Comparison of ENCODE assay signal across 15 cellular contexts in the genomic region with DNA sequence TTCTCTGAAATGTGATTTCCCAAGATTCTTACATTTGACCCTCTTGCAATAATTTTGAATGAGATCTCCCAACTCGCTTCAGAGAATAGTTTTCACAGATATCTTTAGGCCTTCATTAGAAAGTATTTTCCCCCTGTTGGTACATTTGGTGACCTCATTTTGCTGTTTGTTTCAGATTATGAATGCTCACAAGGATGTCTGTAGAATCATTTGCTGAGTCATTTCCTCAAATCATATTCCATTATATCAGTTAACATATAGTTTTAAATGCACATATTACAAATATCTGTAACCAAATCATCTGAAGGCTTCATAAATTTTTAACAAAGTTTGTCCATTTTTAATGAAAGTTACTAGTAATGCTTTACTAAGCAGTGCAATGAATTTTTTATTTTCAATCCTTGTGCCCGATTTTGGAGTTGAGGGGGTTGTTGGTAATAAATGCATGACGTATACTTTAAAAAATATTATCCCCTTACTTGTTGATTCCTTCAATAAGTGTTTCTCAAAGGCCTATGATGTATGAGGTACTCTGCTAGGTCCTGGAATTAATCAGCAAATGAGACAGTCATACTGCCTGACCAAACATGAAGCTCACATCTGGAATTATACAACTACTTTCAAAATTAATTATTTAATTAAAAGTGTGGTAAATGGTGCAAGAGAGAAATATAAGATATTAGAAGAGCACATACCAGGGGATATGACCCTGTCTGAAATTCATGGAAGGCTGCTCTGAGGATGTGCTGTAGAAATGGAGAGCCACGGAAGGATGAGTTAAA.
DNase-seq lines count a peak whose midpoint lies in the region; ATAC-seq and TF ChIP-seq lines count a peak whose summit lies in the region.
"Had no signal": no experiment of that assay in that cellular context is flagged by ENCODE, and none has a peak within 500 bp of the region (broad histone marks: within the 10 kb centered on the region; RNA-seq: fewer than 3 reads in every experiment).

No MANE protein-coding gene starts in this region.

- no peaks in the 10 kb centered on the region; the same call in 1 of the 2 replicates for H3K27me3 ChIP-seq in IMR-90 (ENCODE audit: control insufficient read depth, insufficient read depth, low read length)

- BruUV-seq in IMR-90 (replicated peaks; lab: Mats Ljungman, UMichigan): no TSS peak

- no peak for TF ChIP-seq RAD21 in IMR-90 (IDR thresholded peaks at IDR 0.05; ENCODE audit: low read length)

- CTCF ChIA-PET in IMR-90 (lab: Yijun Ruan, JAX): no interaction called here

- H3K27ac Mint-ChIP-seq in activated T-helper 2 cell treated with anti-CD3 and anti-CD28 coated beads, Interferon-gamma antibody, Interleukin-2, Interleukin-4, amounts not matched to agents 10 μg/mL and 5 μg/mL and 100 μg/mL, durations not matched to agents 14 hours and 24 hours and 36 hours: peak overlapping the region; percentile 62

- no peak overlapping the region for H3K56ac ChIP-seq in IMR-90 (ENCODE audit: extremely low read depth, insufficient read depth, low read length)

- no peak overlapping the region for H3K4me2 ChIP-seq in IMR-90 (ENCODE audit: low read depth, low read length)

- no peak overlapping the region for H3K23ac ChIP-seq in IMR-90 (ENCODE audit: low read depth, low read length)

- no peak overlapping the region for H3K4ac ChIP-seq in IMR-90 (ENCODE audit: low read depth, low read length)

- H3K9ac ChIP-seq in IMR-90 (ENCODE audit: low read depth, low read length): no peak overlapping the region

- peaks cover 9% of the 10 kb centered on the region for H3K9me3 Mint-ChIP-seq in activated T-helper 2 cell treated with anti-CD3 and anti-CD28 coated beads, Interferon-gamma antibody, Interleukin-2, Interleukin-4, amounts not matched to agents 10 μg/mL and 5 μg/mL and 100 μg/mL, durations not matched to agents 14 hours and 24 hours and 36 hours

- POLR2A ChIA-PET in IMR-90 (lab: Charles Lee; ENCODE audit: unreplicated experiment): no interaction called here

- in situ Hi-C loops in IMR-90 (cut with MboI; ENCODE audit: low sequenced_read_pairs): no loop called here

- peak overlapping the region; percentile 9 for H3K4me3 Mint-ChIP-seq in activated T-helper 2 cell treated with anti-CD3 and anti-CD28 coated beads, Interferon-gamma antibody, Interleukin-2, Interleukin-4, amounts not matched to agents 10 μg/mL and 5 μg/mL and 100 μg/mL, durations not matched to agents 14 hours and 24 hours and 36 hours (ENCODE audit: low read depth)

- dilution Hi-C loops in IMR-90 (cut with HindIII; ENCODE audit: low sequenced_read_pairs, unreplicated experiment): no loop called here

- H4K91ac ChIP-seq in IMR-90 (ENCODE audit: insufficient read depth, low read depth, low read length): no peak overlapping the region

- no peak overlapping the region for H3K4me3 ChIP-seq in IMR-90 (ENCODE audit: insufficient read depth, low read depth, low read length)
- H3K4me3 ChIP-seq: esophagus squamous epithelium, thoracic aorta had no signal

- TF ChIP-seq CTCF in IMR-90 (conservative IDR thresholded peaks at IDR 0.05; ENCODE audit: low read depth, low read length): no peak

- no peak overlapping the region for H2BK15ac ChIP-seq in IMR-90 (ENCODE audit: low read depth, low read length)

- H3K27ac ChIP-seq in IMR-90 (ENCODE audit: insufficient read depth, low read length): no peak overlapping the region
- H3K27ac ChIP-seq: esophagus squamous epithelium, thoracic aorta had no signal

- no peak overlapping the region; the same call in 1 of the 2 replicates for H2BK20ac ChIP-seq in IMR-90 (ENCODE audit: low read depth, low read length)

- H3K9me3 ChIP-seq in IMR-90 (ENCODE audit: control insufficient read depth, insufficient read depth, low read length): no peaks in the 10 kb centered on the region
- H3K9me3 ChIP-seq: esophagus squamous epithelium, thoracic aorta had no signal

- no peak overlapping the region for H2AFZ ChIP-seq in IMR-90 (replicated peaks; ENCODE audit: low read length, poor library complexity)

- H3K14ac ChIP-seq in IMR-90 (replicated peaks; ENCODE audit: low read depth, low read length): no peak overlapping the region

- H3K9me1 ChIP-seq in IMR-90 (ENCODE audit: insufficient read depth, low read length): no peaks in the 10 kb centered on the region

- H3K4me1 Mint-ChIP-seq in activated T-helper 2 cell treated with anti-CD3 and anti-CD28 coated beads, Interferon-gamma antibody, Interleukin-2, Interleukin-4, amounts not matched to agents 10 μg/mL and 5 μg/mL and 100 μg/mL, durations not matched to agents 14 hours and 24 hours and 36 hours (ENCODE audit: low read depth): peaks cover 40% of the 10 kb centered on the region

- H3K18ac ChIP-seq in IMR-90 (ENCODE audit: low read depth, low read length): peak overlapping the region; percentile 47; the same call in 1 of the 2 replicates

- no peaks in the 10 kb centered on the region for H3K79me1 ChIP-seq in IMR-90 (ENCODE audit: low read depth in 1 of 2, low read length in 2 of 2)

- H2AK5ac ChIP-seq in IMR-90 (ENCODE audit: low read depth, low read length): no peak overlapping the region

- peaks cover 12% of the 10 kb centered on the region for H3K36me3 Mint-ChIP-seq in activated T-helper 2 cell treated with anti-CD3 and anti-CD28 coated beads, Interferon-gamma antibody, Interleukin-2, Interleukin-4, amounts not matched to agents 10 μg/mL and 5 μg/mL and 100 μg/mL, durations not matched to agents 14 hours and 24 hours and 36 hours (ENCODE audit: low read depth)

- intact Hi-C loops in IMR-90 (cut with micrococcal nuclease): no loop called here
- intact Hi-C loops in activated T-helper 2 cell treated with anti-CD3 and anti-CD28 coated beads, Interferon-gamma antibody, Interleukin-2, Interleukin-4, amounts not matched to agents 10 μg/mL and 5 μg/mL and 100 μg/mL, durations not matched to agents 14 hours and 24 hours and 36 hours (cut with micrococcal nuclease): loop anchor here (5.0 to 10.0 kb wide), 3 partner anchors 74 to 369 kb away; no protein-coding TSS in a partner anchor

- no peak overlapping the region; a peak in 1 of 4 replicates for H4K8ac ChIP-seq in IMR-90 (ENCODE audit: low read depth in 2 of 2, low read length in 2 of 2)

- peak; percentile 58 for DNase-seq in EH (ENCODE audit: low read depth)
- DNase-seq in IMR-90: peak; percentile 67
- DNase-seq in activated T-helper 2 cell treated with anti-CD3 and anti-CD28 coated beads, Interferon-gamma antibody, Interleukin-2, Interleukin-4, amounts not matched to agents 10 μg/mL and 5 μg/mL and 100 μg/mL, durations not matched to agents 14 hours and 24 hours and 36 hours (ENCODE audit: low spot score): no peak
- DNase-seq in glomerular endothelial cell (ENCODE audit: extremely low read depth, low read depth, low spot score): peak; percentile 45
- DNase-seq in NCI-H2227 treated with DMSO at 0.1 percent for 48 hours (lab: John Stamatoyannopoulos, UW): no peak
- no peak for DNase-seq in NCI-H2081 treated with DMSO at 0.1 percent for 48 hours (lab: John Stamatoyannopoulos, UW)
- no peak for DNase-seq in central memory CD4-positive, alpha-beta T cell
- DNase-seq: activated CD4-positive, alpha-beta T cell treated with anti-CD3 and anti-CD28 coated beads, Interleukin-2, amount 50 U/mL, for 48 hours; aorta; esophagus squamous epithelium; NCI-H510A; SIG-M5; stimulated activated CD4-positive, alpha-beta T cell treated with anti-CD3 and anti-CD28 coated beads, Interleukin-4, amount 100 ng/mL, for 1 hour had no signal

- no peak overlapping the region for H2BK120ac ChIP-seq in IMR-90 (ENCODE audit: low read depth, low read length)

- H4K20me1 ChIP-seq in IMR-90 (ENCODE audit: insufficient read depth, low read length): no peaks in the 10 kb centered on the region

- no peak for TF ChIP-seq POLR2A in IMR-90 (IDR thresholded peaks at IDR 0.05; ENCODE audit: low read depth, low read length)

- no CpG with 5 or more reads among the region's 4 CpGs for WGBS in IMR-90 (ENCODE audit: extremely low coverage in 2 of 2, insufficient read length in 1 of 2), 2 experiments

- ATAC-seq in IMR-90 (ENCODE audit: low read depth) (no peak), GM21529 (IDR thresholded peaks at IDR 0.05; ENCODE audit: unreplicated experiment) (no peak)

- no peak overlapping the region for H2BK5ac ChIP-seq in IMR-90 (ENCODE audit: low read depth, low read length, poor library complexity, severe bottlenecking)

- no peaks in the 10 kb centered on the region for H3K27me3 Mint-ChIP-seq in activated T-helper 2 cell treated with anti-CD3 and anti-CD28 coated beads, Interferon-gamma antibody, Interleukin-2, Interleukin-4, amounts not matched to agents 10 μg/mL and 5 μg/mL and 100 μg/mL, durations not matched to agents 14 hours and 24 hours and 36 hours (ENCODE audit: low read depth)

- H2AK9ac ChIP-seq in IMR-90 (replicated peaks; ENCODE audit: low read depth, low read length, poor library complexity): no peak overlapping the region

- no peak overlapping the region for H4K5ac ChIP-seq in IMR-90 (ENCODE audit: low read depth, low read length)

- no peaks in the 10 kb centered on the region for H3K36me3 ChIP-seq in IMR-90 (ENCODE audit: control insufficient read depth, insufficient read depth, low read length)
- H3K36me3 ChIP-seq: esophagus squamous epithelium, thoracic aorta had no signal

- peaks cover 8% of the 10 kb centered on the region for H3K4me1 ChIP-seq in IMR-90 (ENCODE audit: control insufficient read depth, insufficient read depth, low read length)

TF ChIP-seq in IMR-90, 13 proteins besides CTCF, POLR2A, EP300 and RAD21:
- TF ChIP-seq MAFK (IDR thresholded peaks at IDR 0.05; ENCODE audit: low read depth, low read length) (peak; percentile 26; the same call in 1 of the 2 replicates), RCOR1 (IDR thresholded peaks at IDR 0.05; ENCODE audit: insufficient replicate concordance, low read length) (no peak), NFE2L2 (IDR thresholded peaks at IDR 0.05; ENCODE audit: low read depth, low read length) (peak; percentile 86)
TF ChIP-seq in IMR-90: peak in this region for 2.

Comparison
In these comparisons a context has a peak if more than half of its experiments do, and no peak if none do; other contexts are left out.
1. DNase-seq: peak in EH (single experiment), IMR-90 (single experiment) and glomerular endothelial cell (single experiment); none in activated T-helper 2 cell treated with anti-CD3 and anti-CD28 coated beads, Interferon-gamma antibody, Interleukin-2, Interleukin-4, amounts not matched to agents 10 μg/mL and 5 μg/mL and 100 μg/mL, durations not matched to agents 14 hours and 24 hours and 36 hours (single experiment), NCI-H2227 treated with DMSO at 0.1 percent for 48 hours (single experiment), NCI-H2081 treated with DMSO at 0.1 percent for 48 hours (single experiment) and central memory CD4-positive, alpha-beta T cell (single experiment).